In genomic region chr2:3779650-3780049, GRCh38 we compare ENCODE assay signal across 26 cellular contexts.
DNase-seq lines count a peak whose midpoint lies in the region; ATAC-seq, FAIRE-seq and TF ChIP-seq lines count a peak whose summit lies in the region.
"Had no signal": no experiment of that assay in that cellular context is flagged by ENCODE, and none has a peak within 500 bp of the region (broad histone marks: within the 10 kb centered on the region; RNA-seq: fewer than 3 reads in every experiment).

No MANE protein-coding gene starts in this region.

- BruUV-seq in K562 (replicated peaks; lab: Mats Ljungman, UMichigan): no TSS peak

- CTCF ChIA-PET in activated naive CD4-positive, alpha-beta T cell treated with anti-CD3 and anti-CD28 coated beads, Interleukin-2, amount 10 ng/mL, durations not matched to agents 7 days and 5 days (lab: Charles Lee): interaction anchor here (1.7 to 4.3 kb wide), 4 partner anchors 12 to 128 kb away, joined by 5 to 60 read pairs (median 13); no protein-coding TSS in a partner anchor
- CTCF ChIA-PET in K562 (lab: Yijun Ruan, JAX; ENCODE audit: low intra/inter-chr PET ratio): no interaction called here

- H3K4me1 ChIP-seq in K562 (replicated peaks in 1 of 2; ENCODE audit: control insufficient read depth in 2 of 2, insufficient read depth in 2 of 2, low read length in 2 of 2) (no peaks in the 10 kb centered on the region), parathyroid adenoma (no peaks in the 10 kb centered on the region)
- H3K4me1 ChIP-seq: adrenal gland, transverse colon had no signal

- H2AFZ ChIP-seq in K562 (ENCODE audit: low read depth, low read length) (peak overlapping the region; percentile 80; the same call in 1 of the 2 replicates), parathyroid adenoma (no peak overlapping the region)

- TF ChIP-seq CTCF in K562 (IDR thresholded peaks at IDR 0.05 in 2 of 3, conservative IDR thresholded peaks at IDR 0.05 in 1 of 3; ENCODE audit: insufficient read depth in 2 of 3, low read depth in 1 of 3, low read length in 3 of 3): no peak
- no peak for TF ChIP-seq CTCF in parathyroid adenoma (IDR thresholded peaks at IDR 0.05)

- H3K9me1 ChIP-seq in K562 (ENCODE audit: control insufficient read depth, insufficient read depth, low read length): no peaks in the 10 kb centered on the region

- TF ChIP-seq POLR2A in K562 (conservative IDR thresholded peaks at IDR 0.05): no peak

- peaks cover 7 to 24% of the 10 kb centered on the region in 2 experiments; a peak in 3 of 5 replicates for H3K27me3 ChIP-seq in K562 (ENCODE audit: control insufficient read depth in 2 of 2, insufficient read depth in 2 of 2, low read length in 2 of 2)
- H3K27me3 ChIP-seq in parathyroid adenoma (ENCODE audit: control insufficient read depth, insufficient read depth, low read length): no peaks in the 10 kb centered on the region
- H3K27me3 ChIP-seq: ovary had no signal

- no peak for DNase-seq in activated naive CD4-positive, alpha-beta T cell treated with anti-CD3 and anti-CD28 coated beads, Interleukin-2, amount 10 ng/mL, durations not matched to agents 7 days and 5 days
- DNase-seq in activated naive CD4-positive, alpha-beta T cell treated with anti-CD3 and anti-CD28 coated beads, Interleukin-2, amount 50 U/mL, for 16 hours: no peak
- peak; percentile 35 for DNase-seq in KBM-7
- no peak for DNase-seq in K562 (ENCODE audit: extremely low read depth in 1 of 4, low spot score in 3 of 4)
- DNase-seq in NCI-H1105 (lab: John Stamatoyannopoulos, UW): no peak
- DNase-seq: activated CD4-positive, alpha-beta T cell treated with anti-CD3 and anti-CD28 coated beads for 48 hours; activated naive CD4-positive, alpha-beta T cell; activated T-cell treated with anti-CD3 and anti-CD28 coated beads, Interleukin-2, amount 50 U/mL, for 4 hours; adrenal gland; EL; midbrain; naive thymus-derived CD8-positive, alpha-beta T cell; NCI-H1694; NCI-H226; NCI-H774; ovary; Right ventricle myocardium superior; stimulated activated CD4-positive, alpha-beta T cell treated with anti-CD3 and anti-CD28 coated beads, Interleukin-2, amount 100 ng/mL, for 24 hours; transverse colon had no signal

- no peaks in the 10 kb centered on the region for H3K9me3 ChIP-seq in K562 (replicated peaks; ENCODE audit: control insufficient read depth, insufficient read depth, low read depth, low read length)
- H3K9me3 ChIP-seq in parathyroid adenoma (ENCODE audit: control insufficient read depth, low read length): no peaks in the 10 kb centered on the region
- H3K9me3 ChIP-seq: adrenal gland, ovary, transverse colon had no signal

- in situ Hi-C loops in KBM-7 (cut with MboI; ENCODE audit: low pct_unique_long_range_greater_than_20kb, low sequenced_read_pairs): no loop called here
- in situ Hi-C loops in K562 (cut with MboI): no loop called here

- H3K4me1 Mint-ChIP-seq in activated naive CD4-positive, alpha-beta T cell treated with anti-CD3 and anti-CD28 coated beads, Interleukin-2, amount 10 ng/mL, durations not matched to agents 7 days and 5 days: peaks cover 23% of the 10 kb centered on the region

- H3K4me2 ChIP-seq in K562 (ENCODE audit: insufficient read depth, low read length) (no peak overlapping the region; the same call in 1 of the 2 replicates), parathyroid adenoma (ENCODE audit: low read length) (peak overlapping the region; percentile 50)
- H3K4me2 ChIP-seq: KMS-11, smooth muscle cell had no signal

- no peak for TF ChIP-seq EP300 in K562 (IDR thresholded peaks at IDR 0.05; ENCODE audit: low read length)

- H3K9ac ChIP-seq in K562 (ENCODE audit: insufficient read depth in 1 of 2, low read depth in 2 of 2, low read length in 2 of 2): no peak overlapping the region
- H3K9ac ChIP-seq in parathyroid adenoma: no peak overlapping the region
- H3K9ac ChIP-seq: KMS-11 had no signal

- no peak overlapping the region for H3K4me3 Mint-ChIP-seq in activated naive CD4-positive, alpha-beta T cell treated with anti-CD3 and anti-CD28 coated beads, Interleukin-2, amount 10 ng/mL, durations not matched to agents 7 days and 5 days
- H3K4me3 Mint-ChIP-seq: activated T-cell treated with anti-CD3 and anti-CD28 coated beads, Interleukin-2, amount 50 U/mL, for 4 hours; brain had no signal

- H3K79me2 ChIP-seq in K562 (ENCODE audit: control insufficient read depth, insufficient read depth, low read length) (no peaks in the 10 kb centered on the region), parathyroid adenoma (no peaks in the 10 kb centered on the region)

- H3K9me3 Mint-ChIP-seq in activated naive CD4-positive, alpha-beta T cell treated with anti-CD3 and anti-CD28 coated beads, Interleukin-2, amount 10 ng/mL, durations not matched to agents 7 days and 5 days: no peaks in the 10 kb centered on the region
- H3K9me3 Mint-ChIP-seq: activated T-cell treated with anti-CD3 and anti-CD28 coated beads, Interleukin-2, amount 50 U/mL, for 4 hours had no signal

- intact Hi-C loops in K562 (cut with micrococcal nuclease): loop anchor here (2.0 kb wide), 1 partner anchor 41 kb away; no protein-coding TSS in a partner anchor

- no peaks in the 10 kb centered on the region for H3K36me3 Mint-ChIP-seq in activated naive CD4-positive, alpha-beta T cell treated with anti-CD3 and anti-CD28 coated beads, Interleukin-2, amount 10 ng/mL, durations not matched to agents 7 days and 5 days
- H3K36me3 Mint-ChIP-seq: brain; naive thymus-derived CD8-positive, alpha-beta T cell had no signal

- H4K20me1 ChIP-seq in K562 (replicated peaks; ENCODE audit: control insufficient read depth, insufficient read depth, low read length): no peaks in the 10 kb centered on the region; the same call in 1 of the 2 replicates

- H3K27me3 Mint-ChIP-seq in activated naive CD4-positive, alpha-beta T cell treated with anti-CD3 and anti-CD28 coated beads, Interleukin-2, amount 10 ng/mL, durations not matched to agents 7 days and 5 days: peaks cover 36% of the 10 kb centered on the region

- peak overlapping the region; percentile 35 for H3K27ac Mint-ChIP-seq in activated naive CD4-positive, alpha-beta T cell treated with anti-CD3 and anti-CD28 coated beads, Interleukin-2, amount 10 ng/mL, durations not matched to agents 7 days and 5 days
- H3K27ac Mint-ChIP-seq: brain had no signal

- no peak overlapping the region for H3K27ac ChIP-seq in K562 (ENCODE audit: extremely low read depth, low read depth, low read length)
- no peak overlapping the region for H3K27ac ChIP-seq in parathyroid adenoma
- H3K27ac ChIP-seq: adrenal gland, KMS-11, ovary, transverse colon had no signal

- no peak for FAIRE-seq in K562 (lab: Jason Lieb, UNC)
- FAIRE-seq: GM12878, HTR-8/SVneo had no signal

- H3K36me3 ChIP-seq in K562 (ENCODE audit: control insufficient read depth, insufficient read depth, low read length) (no peaks in the 10 kb centered on the region), parathyroid adenoma (ENCODE audit: control insufficient read depth, insufficient read depth, low read length) (no peaks in the 10 kb centered on the region)
- H3K36me3 ChIP-seq: adrenal gland, ovary, transverse colon had no signal

- POLR2A ChIA-PET in K562 (lab: Yijun Ruan, JAX): interaction anchor here (0.5 kb wide), 1 partner anchor 27 kb away, joined by 4 read pairs; no protein-coding TSS in a partner anchor

- TF ChIP-seq RAD21 in K562 (CRISPR knock-in tag; conservative IDR thresholded peaks at IDR 0.05 in 1 of 2, IDR thresholded peaks at IDR 0.05 in 1 of 2): no peak

- ATAC-seq in K562: no peak
- ATAC-seq in HG03139 (IDR thresholded peaks at IDR 0.05; ENCODE audit: unreplicated experiment): no peak
- ATAC-seq: activated T-cell treated with anti-CD3 and anti-CD28 coated beads, Interleukin-2, amount 50 U/mL, for 4 hours had no signal

- 0% methylated on average over 9 of the region's 9 CpGs for WGBS in K562 (ENCODE audit: insufficient coverage, low coverage, missing lambda C conversion rate)

- H3K4me3 ChIP-seq in K562 (no peak overlapping the region), parathyroid adenoma (ENCODE audit: low read depth, low read length) (no peak overlapping the region)
- H3K4me3 ChIP-seq: adrenal gland, GM12878, ovary, smooth muscle cell, transverse colon had no signal

TF ChIP-seq in K562, 482 proteins besides CTCF, POLR2A, EP300 and RAD21 (continues in another document):
- TF ChIP-seq NBN (IDR thresholded peaks at IDR 0.05; ENCODE audit: low read depth) (no peak), ZNF449 (CRISPR knock-in tag; IDR thresholded peaks at IDR 0.05) (no peak), EHMT2 (IDR thresholded peaks at IDR 0.05) (no peak), ARID3B (CRISPR knock-in tag; IDR thresholded peaks at IDR 0.05; ENCODE audit: borderline replicate concordance) (no peak), KLF10 (CRISPR knock-in tag; IDR thresholded peaks at IDR 0.05) (no peak), SRSF1 (IDR thresholded peaks at IDR 0.05; ENCODE audit: low read depth, low read length) (no peak)
